8 cellular contexts compared by ENCODE assay signal in the genomic region with DNA sequence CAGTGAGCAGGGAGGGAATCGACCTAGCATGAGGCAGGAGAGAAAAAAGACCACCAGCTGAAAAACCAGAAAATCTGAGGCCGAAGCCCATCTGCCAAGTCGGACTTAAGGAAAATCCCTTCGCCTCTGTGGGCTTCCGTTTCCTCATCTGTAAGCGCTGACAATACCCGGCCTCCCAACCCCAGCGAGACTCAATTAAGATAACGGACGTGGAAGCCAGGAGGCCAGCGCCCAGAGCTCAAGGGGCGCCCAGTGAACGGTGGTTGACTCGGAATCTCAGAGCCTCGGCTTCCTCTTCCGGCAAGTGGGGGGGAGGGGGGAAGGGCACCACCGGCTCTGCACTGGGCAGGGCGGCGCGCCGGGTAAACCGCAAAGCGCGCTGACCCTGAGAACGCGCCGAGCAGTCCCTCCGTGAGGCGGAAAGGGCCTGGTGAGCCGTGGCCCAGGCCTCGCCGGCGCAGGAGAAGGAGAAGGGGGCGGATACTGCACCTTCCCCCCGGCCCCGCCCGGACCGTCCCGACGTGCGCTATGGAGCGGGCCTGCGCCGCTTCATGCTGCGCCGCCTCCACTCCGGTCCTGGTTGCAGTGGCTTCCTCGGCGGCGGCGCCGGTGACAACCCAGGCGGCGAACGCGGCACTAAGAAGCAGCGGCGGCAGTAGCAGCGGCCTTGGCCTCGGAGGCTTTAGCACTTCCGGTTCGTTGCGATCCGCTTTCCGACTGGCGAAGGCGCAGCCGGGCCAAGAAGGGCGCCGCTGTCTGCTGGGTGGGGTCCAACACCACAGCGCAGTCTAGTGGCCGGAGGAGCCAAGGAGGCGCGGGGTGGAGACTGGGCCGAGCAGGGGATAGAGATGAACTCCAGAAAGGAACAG.
A peak's percentile ranks its signal among the peaks of the same experiment; 100 is the strongest.
DNase-seq lines count a peak whose midpoint lies in the region; ATAC-seq and TF ChIP-seq lines count a peak whose summit lies in the region.

Gene DPP8 (minus strand): TSS at position 693 of the 869 bp plus-strand sequence. CDS start 5,136 bp downstream, outside the sequence.

- no peaks in the 10 kb centered on the region for H3K9me3 Mint-ChIP-seq in nephron
- H3K9me3 Mint-ChIP-seq in stimulated activated naive CD8-positive, alpha-beta T cell treated with anti-CD3 and anti-CD28 coated beads, Interleukin-15, amount 100 ng/mL, for 72 hours: no peaks in the 10 kb centered on the region

- peak within 1 kb of the TSS; percentile 68 for H3K4me3 ChIP-seq in LNCaP clone FGC (ENCODE audit: low read depth, low read length)
- H3K4me3 ChIP-seq in RWPE2 (ENCODE audit: severe bottlenecking): peak within 1 kb of the TSS; percentile 98
- peak within 1 kb of the TSS; percentile 99 for H3K4me3 ChIP-seq in fibroblast of pulmonary artery (replicated peaks; ENCODE audit: low read depth, low read length)

- DNase-seq in ELF-1 (ENCODE audit: low read depth, low spot score): peak; percentile 96
- peak; percentile 83 for DNase-seq in GOT3 (lab: John Stamatoyannopoulos, UW)
- DNase-seq in LNCaP clone FGC (ENCODE audit: low read depth): peak; percentile 87
- DNase-seq in RWPE2 (ENCODE audit: low spot score): peak; percentile 98
- peak; percentile 91 for DNase-seq in activated T-helper 9 cell treated with anti-CD3 and anti-CD28 coated beads, Interleukin-2, amount 50 U/mL, for 16 hours (ENCODE audit: low read depth)
- DNase-seq in fibroblast of pulmonary artery (ENCODE audit: low read depth): peak; percentile 96
- DNase-seq in stimulated activated naive CD8-positive, alpha-beta T cell treated with anti-CD3 and anti-CD28 coated beads, Interleukin-15, amount 100 ng/mL, for 72 hours: peak; percentile 95 to 96

- H3K4me1 Mint-ChIP-seq in nephron: peaks cover 42% of the 10 kb centered on the region
- peaks cover 36% of the 10 kb centered on the region for H3K4me1 Mint-ChIP-seq in stimulated activated naive CD8-positive, alpha-beta T cell treated with anti-CD3 and anti-CD28 coated beads, Interleukin-15, amount 100 ng/mL, for 72 hours

- H3K27me3 Mint-ChIP-seq in nephron (ENCODE audit: low read depth): no peaks in the 10 kb centered on the region
- no peaks in the 10 kb centered on the region for H3K27me3 Mint-ChIP-seq in stimulated activated naive CD8-positive, alpha-beta T cell treated with anti-CD3 and anti-CD28 coated beads, Interleukin-15, amount 100 ng/mL, for 72 hours

- peak; percentile 98 for ATAC-seq in RWPE2 (ENCODE audit: low read depth)
- peak; percentile 97 for ATAC-seq in stimulated activated naive CD8-positive, alpha-beta T cell treated with anti-CD3 and anti-CD28 coated beads, Interleukin-15, amount 100 ng/mL, for 72 hours

- no peaks in the 10 kb centered on the region for H3K9me3 ChIP-seq in RWPE2 (ENCODE audit: severe bottlenecking)

- H3K36me3 ChIP-seq in RWPE2 (ENCODE audit: low read depth): peaks cover 36% of the 10 kb centered on the region

- H3K36me3 Mint-ChIP-seq in nephron (ENCODE audit: low read depth): peaks cover 6% of the 10 kb centered on the region

- TF ChIP-seq CTCF in LNCaP clone FGC (IDR thresholded peaks at IDR 0.05; ENCODE audit: control insufficient read depth, extremely low read depth, insufficient read depth): peak; percentile 100
- TF ChIP-seq CTCF in RWPE2 (IDR thresholded peaks at IDR 0.05; ENCODE audit: poor library complexity, severe bottlenecking): peak; percentile 100
- TF ChIP-seq CTCF in fibroblast of pulmonary artery (IDR thresholded peaks at IDR 0.05; ENCODE audit: low read length, missing control alignments): peak; percentile 94
- peak; percentile 91 to 97 (median 92) for TF ChIP-seq CTCF in nephron (IDR thresholded peaks at IDR 0.05; ENCODE audit: unreplicated experiment in 3 of 3)

- peak within 1 kb of the TSS; percentile 65 for H3K27ac ChIP-seq in RWPE2 (ENCODE audit: poor library complexity, severe bottlenecking)

- H3K4me1 ChIP-seq in RWPE2 (ENCODE audit: insufficient read depth, poor library complexity, severe bottlenecking): peaks cover 10% of the 10 kb centered on the region

- no peaks in the 10 kb centered on the region for H3K27me3 ChIP-seq in RWPE2 (ENCODE audit: insufficient read depth, poor library complexity, severe bottlenecking)

- peak within 1 kb of the TSS; percentile 92 to 99 (median 96) for H3K4me3 Mint-ChIP-seq in nephron
- H3K4me3 Mint-ChIP-seq in stimulated activated naive CD8-positive, alpha-beta T cell treated with anti-CD3 and anti-CD28 coated beads, Interleukin-15, amount 100 ng/mL, for 72 hours: peak within 1 kb of the TSS; percentile 84 to 95

- peak within 1 kb of the TSS; percentile 80 to 98 (median 96) for H3K27ac Mint-ChIP-seq in nephron
- H3K27ac Mint-ChIP-seq in stimulated activated naive CD8-positive, alpha-beta T cell treated with anti-CD3 and anti-CD28 coated beads, Interleukin-15, amount 100 ng/mL, for 72 hours: peak within 1 kb of the TSS; percentile 72 to 97

Comparison
In these comparisons a context has a peak if more than half of its experiments do, and no peak if none do; other contexts are left out.
1. Peak in every context shown above with its lines: DNase-seq, ATAC-seq, H3K4me3 ChIP-seq and H3K27ac ChIP-seq.